Comparison of ENCODE assay signal across 8 cellular contexts in the genomic region with DNA sequence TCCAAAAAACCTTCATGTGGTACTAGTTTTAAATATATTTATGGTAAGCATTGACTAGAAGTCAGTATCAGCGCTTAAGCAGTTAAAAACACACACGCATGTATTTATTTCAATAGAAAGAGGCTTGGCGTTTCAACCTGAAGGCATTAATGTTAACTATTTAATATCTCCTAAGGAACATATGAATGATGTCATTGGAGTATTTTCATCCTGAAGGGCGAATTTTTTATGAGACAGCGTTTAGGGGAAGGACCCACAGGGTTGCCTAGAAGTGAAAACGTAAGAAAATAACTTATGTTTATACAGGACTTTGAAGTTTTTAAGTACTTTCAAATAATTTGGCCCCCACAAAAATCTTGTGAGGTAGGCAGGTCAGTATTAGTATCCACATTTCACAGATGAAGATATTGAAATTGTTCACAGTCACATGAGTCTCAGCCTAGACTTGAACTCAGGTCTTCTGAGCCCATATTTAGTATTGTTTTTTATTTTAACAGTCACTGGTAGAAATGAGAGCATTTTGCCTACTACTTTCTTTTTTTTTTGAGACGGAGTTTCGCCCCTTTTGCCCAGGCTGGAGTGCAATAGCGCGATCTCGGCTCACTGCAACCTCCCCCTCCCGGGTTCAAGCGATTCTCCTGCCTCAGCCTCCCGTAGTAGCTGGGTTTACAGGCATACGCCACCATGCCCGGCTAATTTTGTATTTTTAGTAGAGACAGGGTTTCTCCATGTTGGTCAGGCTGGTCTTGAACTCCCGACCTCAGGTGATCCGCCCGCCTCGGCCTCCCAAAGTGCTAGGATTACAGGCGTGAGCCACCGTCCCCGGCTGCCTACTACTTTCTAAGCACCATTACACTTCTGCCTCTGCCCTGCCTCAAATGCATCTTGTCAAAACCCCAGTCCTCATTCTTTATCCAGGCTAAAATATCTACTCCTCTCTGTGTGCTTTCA. TPM values are rescaled to one million over a fixed set of nuclear protein-coding genes. Genes with fewer than 3 reads are reported as not detected.
DNase-seq lines count a peak whose midpoint lies in the region; ATAC-seq and TF ChIP-seq lines count a peak whose summit lies in the region.

No MANE protein-coding gene starts in this region.

- H3K9me3 ChIP-seq in HUES64 (ENCODE audit: insufficient read depth, low read depth, low read length) (no peaks in the 10 kb centered on the region), mucosa of descending colon (no peaks in the 10 kb centered on the region)

- H3K4me3 Mint-ChIP-seq in MCF 10A (ENCODE audit: unreplicated experiment), result peak overlapping the region; percentile 89

- no peak overlapping the region for H4K5ac ChIP-seq in mesendoderm (ENCODE audit: low read length)

- DNase-seq in MCF 10A (ENCODE audit: unreplicated experiment) (peak; percentile 15), mucosa of descending colon (peak in 1 of 3 donors; percentile 35), HK-2 (ENCODE audit: unreplicated experiment) (no peak), mesendoderm (no peak), NCI-H2029 (lab: John Stamatoyannopoulos, UW) (no peak)

- POLR2A ChIA-PET in MCF 10A (lab: Yijun Ruan, JAX), result interaction anchor here (0.6 to 7.5 kb wide), 42 partner anchors 7 to 476 kb away, joined by 3 to 158 read pairs (median 7); partner anchors contain the start of genes COL17A1, SFR1 and STN1

- H3K36me3 Mint-ChIP-seq in MCF 10A (ENCODE audit: insufficient read depth, unreplicated experiment), result peaks cover 12% of the 10 kb centered on the region

- H3K56ac ChIP-seq in mesendoderm (ENCODE audit: low read length), result no peak overlapping the region

- peaks cover 13% of the 10 kb centered on the region for H3K4me1 Mint-ChIP-seq in MCF 10A (ENCODE audit: insufficient read depth, unreplicated experiment)

- no peaks in the 10 kb centered on the region for H3K79me1 ChIP-seq in mesendoderm (ENCODE audit: low read length)

- no peak overlapping the region for H2AFZ ChIP-seq in ACC112 (ENCODE audit: low read length, unreplicated experiment)

- H3K27me3 Mint-ChIP-seq in MCF 10A (ENCODE audit: insufficient read depth, unreplicated experiment), result no peaks in the 10 kb centered on the region

- 88% methylated on average over 20 of the region's 23 CpGs for WGBS in HUES64
- WGBS in mesendoderm (ENCODE audit: extremely low coverage, insufficient coverage, low lambda C conversion rate), result no CpG with 5 or more reads among the region's 23 CpGs

- no peak overlapping the region for H3K23ac ChIP-seq in mesendoderm (ENCODE audit: low read length)

- TSS peak; percentile 31 for BruUV-seq in MCF 10A (replicated peaks; lab: Mats Ljungman, UMichigan)

- H4K8ac ChIP-seq in mesendoderm (ENCODE audit: low read depth, low read length), result no peak overlapping the region

- no peak overlapping the region for H3K9ac ChIP-seq in HUES64 (ENCODE audit: low read depth, low read length)
- no peak overlapping the region for H3K9ac ChIP-seq in mesendoderm (ENCODE audit: low read length)

- no peaks in the 10 kb centered on the region for H3K36me3 ChIP-seq in ACC112 (ENCODE audit: insufficient read depth, low read length)
- H3K36me3 ChIP-seq in HUES64 (ENCODE audit: insufficient read depth, low read length), result no peaks in the 10 kb centered on the region
- H3K36me3 ChIP-seq in mucosa of descending colon (ENCODE audit: low read depth), result no peaks in the 10 kb centered on the region
- H3K36me3 ChIP-seq in mesendoderm (ENCODE audit: control insufficient read depth, insufficient read depth, low read length), result no peaks in the 10 kb centered on the region

- no peak overlapping the region for H2BK15ac ChIP-seq in mesendoderm (replicated peaks; ENCODE audit: low read depth)

- intact Hi-C loops in MCF 10A (cut with micrococcal nuclease) (loop anchor here (1.0 to 2.0 kb wide), 3 partner anchors 52 to 154 kb away; partner anchors contain the start of gene SFR1), mucosa of descending colon (cut with DNase I, micrococcal nuclease) (loop anchor here in 1 of 2 donors (10.0 kb wide), 1 partner anchor 74 kb away; no protein-coding TSS in a partner anchor)

- H3K18ac ChIP-seq in mesendoderm (ENCODE audit: low read length), result no peak overlapping the region

- ATAC-seq in mucosa of descending colon, result no peak
- no peak for ATAC-seq in GM18502 (IDR thresholded peaks at IDR 0.05; ENCODE audit: poor library complexity, unreplicated experiment)

- H2BK5ac ChIP-seq in mesendoderm (ENCODE audit: low read length), result no peak overlapping the region

- H3K9me3 Mint-ChIP-seq in MCF 10A (ENCODE audit: unreplicated experiment), result no peaks in the 10 kb centered on the region

- H3K27me3 ChIP-seq in ACC112 (ENCODE audit: insufficient read depth, low read length) (no peaks in the 10 kb centered on the region), HUES64 (ENCODE audit: insufficient read depth, low read length) (peaks cover 14% of the 10 kb centered on the region), mesendoderm (ENCODE audit: insufficient read depth, low read length, poor library complexity) (no peaks in the 10 kb centered on the region)

- no peak overlapping the region for H3K4ac ChIP-seq in mesendoderm (ENCODE audit: low read depth, low read length)

- H3K4me3 ChIP-seq in ACC112 (ENCODE audit: low read depth, low read length), result peak overlapping the region; percentile 97
- H3K4me3 ChIP-seq in HUES64 (ENCODE audit: low read length), result peak overlapping the region; percentile 81
- H3K4me3 ChIP-seq in mucosa of descending colon, result peak overlapping the region; percentile 7
- no peak overlapping the region for H3K4me3 ChIP-seq in mesendoderm (ENCODE audit: low read length)

- CTCF ChIA-PET in MCF 10A (lab: Yijun Ruan, JAX), result interaction anchor here (0.7 to 1.1 kb wide), 2 partner anchors 64 to 81 kb away, joined by 3 to 4 read pairs; no protein-coding TSS in a partner anchor

- H3K27ac ChIP-seq in ACC112 (ENCODE audit: low read depth, low read length) (0 out of 2 replicates have a peak overlapping the region, but pooled peaks have one; percentile 54), HUES64 (ENCODE audit: low read depth, low read length) (no peak overlapping the region), mesendoderm (ENCODE audit: low read depth, low read length) (no peak overlapping the region)

- H3K79me2 ChIP-seq in ACC112 (ENCODE audit: control insufficient read depth, insufficient read depth, low read length, unreplicated experiment), result peaks cover 60% of the 10 kb centered on the region
- H3K79me2 ChIP-seq in mesendoderm (ENCODE audit: control insufficient read depth, insufficient read depth, low read length), result no peaks in the 10 kb centered on the region

- H3K4me2 ChIP-seq in mesendoderm (ENCODE audit: low read length), result no peak overlapping the region

- TF ChIP-seq CTCF in MCF 10A (IDR thresholded peaks at IDR 0.05; ENCODE audit: unreplicated experiment), result no peak
- no peak for TF ChIP-seq CTCF in mucosa of descending colon (IDR thresholded peaks at IDR 0.05)

- peak overlapping the region; percentile 84 for H3K27ac Mint-ChIP-seq in MCF 10A (ENCODE audit: low read depth, unreplicated experiment)

- H2AK5ac ChIP-seq in mesendoderm (ENCODE audit: low read length), result no peak overlapping the region

- no peak overlapping the region for H2BK120ac ChIP-seq in mesendoderm (ENCODE audit: low read depth, low read length)

- H3K4me1 ChIP-seq in ACC112 (ENCODE audit: control insufficient read depth, insufficient read depth, low read length, unreplicated experiment), result peaks cover 8% of the 10 kb centered on the region
- H3K4me1 ChIP-seq in HUES64 (ENCODE audit: insufficient read depth, low read length), result peaks cover 20% of the 10 kb centered on the region
- peaks cover 31% of the 10 kb centered on the region for H3K4me1 ChIP-seq in mucosa of descending colon (ENCODE audit: low read depth)
- H3K4me1 ChIP-seq in mesendoderm (ENCODE audit: control insufficient read depth, low read depth, low read length), result no peaks in the 10 kb centered on the region

RNA-seq across cellular contexts. Expression of gene SLK, which starts 1.8 kb away (rescaled TPM):
- 12.9 TPM for polyA plus RNA-seq in HUES64 (2013, experiment 1 of 2)
- 16.3 TPM for polyA plus RNA-seq in HUES64 (2013, experiment 2 of 2)
- total RNA-seq in MCF 10A (2022) (57.3 and 71.9 TPM in 2 replicates), mucosa of descending colon (10 to 100 TPM; 45.7 to 75.8 (median 46.7) TPM)
- polyA plus RNA-seq in mesendoderm (2013, experiment 1 of 2), result 14.4 TPM
- polyA plus RNA-seq in mesendoderm (2013, experiment 2 of 2), result 14.8 TPM

RNA-seq across cellular contexts. Expression of gene STN1, which starts 50.7 kb away (rescaled TPM):
- 9.6 TPM for polyA plus RNA-seq in HUES64 (2013, experiment 1 of 2)
- 13.6 TPM for polyA plus RNA-seq in HUES64 (2013, experiment 2 of 2)
- 31.8 and 46.7 TPM in 2 replicates for total RNA-seq in MCF 10A (2022)
- 10 to 100 TPM; 18.8 to 25.2 (median 20.7) TPM for total RNA-seq in mucosa of descending colon
- 7.1 TPM for polyA plus RNA-seq in mesendoderm (2013, experiment 1 of 2)
- 7.3 TPM for polyA plus RNA-seq in mesendoderm (2013, experiment 2 of 2)
